In the genomic region with DNA sequence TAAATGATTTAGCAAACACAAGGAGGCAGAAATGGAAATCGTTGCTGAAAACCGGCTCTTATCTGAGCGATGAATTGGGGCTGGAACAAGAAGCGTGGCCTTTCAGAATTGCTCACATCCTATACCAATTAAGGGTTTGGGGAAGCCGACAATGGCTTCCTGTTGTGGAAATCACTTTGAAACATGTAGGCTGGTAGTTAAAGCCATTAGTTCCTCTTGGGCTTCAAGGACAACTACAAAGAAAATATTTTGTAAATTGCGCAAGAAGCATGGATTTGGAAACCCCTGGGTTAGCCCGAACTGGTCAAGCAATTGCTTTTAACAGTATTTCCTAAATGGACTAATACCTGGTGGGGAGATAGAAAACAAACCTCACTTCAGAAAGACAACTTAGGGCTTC, we compare ENCODE assay signal across 1 cellular context.
TF ChIP-seq lines count a peak whose summit lies in the region.

No MANE protein-coding gene starts in this region.

TF ChIP-seq in HepG2, 621 proteins besides CTCF, POLR2A, EP300 and RAD21 (continued from another document and continues in another):
- TF ChIP-seq ZGPAT (CRISPR knock-in tag; IDR thresholded peaks at IDR 0.05) = no peak
- no peak for TF ChIP-seq ZNF800 (CRISPR knock-in tag; IDR thresholded peaks at IDR 0.05)
- TF ChIP-seq, protein P1, sequence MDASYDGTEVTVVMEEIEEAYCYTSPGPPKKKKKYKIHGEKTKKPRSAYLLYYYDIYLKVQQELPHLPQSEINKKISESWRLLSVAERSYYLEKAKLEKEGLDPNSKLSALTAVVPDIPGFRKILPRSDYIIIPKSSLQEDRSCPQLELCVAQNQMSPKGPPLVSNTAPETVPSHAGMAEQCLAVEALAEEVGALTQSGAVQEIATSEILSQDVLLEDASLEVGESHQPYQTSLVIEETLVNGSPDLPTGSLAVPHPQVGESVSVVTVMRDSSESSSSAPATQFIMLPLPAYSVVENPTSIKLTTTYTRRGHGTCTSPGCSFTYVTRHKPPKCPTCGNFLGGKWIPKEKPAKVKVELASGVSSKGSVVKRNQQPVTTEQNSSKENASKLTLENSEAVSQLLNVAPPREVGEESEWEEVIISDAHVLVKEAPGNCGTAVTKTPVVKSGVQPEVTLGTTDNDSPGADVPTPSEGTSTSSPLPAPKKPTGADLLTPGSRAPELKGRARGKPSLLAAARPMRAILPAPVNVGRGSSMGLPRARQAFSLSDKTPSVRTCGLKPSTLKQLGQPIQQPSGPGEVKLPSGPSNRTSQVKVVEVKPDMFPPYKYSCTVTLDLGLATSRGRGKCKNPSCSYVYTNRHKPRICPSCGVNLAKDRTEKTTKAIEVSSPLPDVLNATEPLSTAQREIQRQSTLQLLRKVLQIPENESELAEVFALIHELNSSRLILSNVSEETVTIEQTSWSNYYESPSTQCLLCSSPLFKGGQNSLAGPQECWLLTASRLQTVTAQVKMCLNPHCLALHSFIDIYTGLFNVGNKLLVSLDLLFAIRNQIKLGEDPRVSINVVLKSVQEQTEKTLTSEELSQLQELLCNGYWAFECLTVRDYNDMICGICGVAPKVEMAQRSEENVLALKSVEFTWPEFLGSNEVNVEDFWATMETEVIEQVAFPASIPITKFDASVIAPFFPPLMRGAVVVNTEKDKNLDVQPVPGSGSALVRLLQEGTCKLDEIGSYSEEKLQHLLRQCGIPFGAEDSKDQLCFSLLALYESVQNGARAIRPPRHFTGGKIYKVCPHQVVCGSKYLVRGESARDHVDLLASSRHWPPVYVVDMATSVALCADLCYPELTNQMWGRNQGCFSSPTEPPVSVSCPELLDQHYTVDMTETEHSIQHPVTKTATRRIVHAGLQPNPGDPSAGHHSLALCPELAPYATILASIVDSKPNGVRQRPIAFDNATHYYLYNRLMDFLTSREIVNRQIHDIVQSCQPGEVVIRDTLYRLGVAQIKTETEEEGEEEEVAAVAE (CRISPR knock-in tag; IDR thresholded peaks at IDR 0.05; ENCODE audit: borderline replicate concordance) = no peak
- no peak for TF ChIP-seq ZNF547 (CRISPR knock-in tag; IDR thresholded peaks at IDR 0.05)
- TF ChIP-seq ARID3A (IDR thresholded peaks at IDR 0.05; ENCODE audit: low read depth, low read length) = no peak
- TF ChIP-seq NFKB2 (CRISPR knock-in tag; IDR thresholded peaks at IDR 0.05; ENCODE audit: borderline replicate concordance) = no peak
- TF ChIP-seq KAT2B (IDR thresholded peaks at IDR 0.05; ENCODE audit: borderline replicate concordance, low read depth, low read length) = no peak
- no peak for TF ChIP-seq ARHGAP35 (CRISPR knock-in tag; IDR thresholded peaks at IDR 0.05; ENCODE audit: borderline replicate concordance)
- peak; percentile 46; the same call in 1 of the 2 replicates for TF ChIP-seq SALL1 (CRISPR knock-in tag; IDR thresholded peaks at IDR 0.05)
- TF ChIP-seq NRL (CRISPR knock-in tag; IDR thresholded peaks at IDR 0.05; ENCODE audit: borderline replicate concordance) = no peak
- TF ChIP-seq ZNF333 (CRISPR knock-in tag; IDR thresholded peaks at IDR 0.05; ENCODE audit: borderline replicate concordance) = no peak
- TF ChIP-seq TBX2 (CRISPR knock-in tag; IDR thresholded peaks at IDR 0.05; ENCODE audit: borderline replicate concordance) = 0 out of 2 replicates have a peak, but pooled peaks have one; percentile 34
- no peak for TF ChIP-seq ZNF276 (CRISPR knock-in tag; IDR thresholded peaks at IDR 0.05; ENCODE audit: low read depth)
- no peak for TF ChIP-seq ZNF17 (CRISPR knock-in tag; IDR thresholded peaks at IDR 0.05)
- no peak for TF ChIP-seq ZNF589 (CRISPR knock-in tag; conservative IDR thresholded peaks at IDR 0.05)
- no peak for TF ChIP-seq GABPB1 (CRISPR knock-in tag; IDR thresholded peaks at IDR 0.05)
- no peak for TF ChIP-seq HDAC6 (IDR thresholded peaks at IDR 0.05; ENCODE audit: low read depth, low read length)
- peak; percentile 17; the same call in 1 of the 2 replicates for TF ChIP-seq FOXO1 (CRISPR knock-in tag; IDR thresholded peaks at IDR 0.05)
- TF ChIP-seq, protein P2, sequence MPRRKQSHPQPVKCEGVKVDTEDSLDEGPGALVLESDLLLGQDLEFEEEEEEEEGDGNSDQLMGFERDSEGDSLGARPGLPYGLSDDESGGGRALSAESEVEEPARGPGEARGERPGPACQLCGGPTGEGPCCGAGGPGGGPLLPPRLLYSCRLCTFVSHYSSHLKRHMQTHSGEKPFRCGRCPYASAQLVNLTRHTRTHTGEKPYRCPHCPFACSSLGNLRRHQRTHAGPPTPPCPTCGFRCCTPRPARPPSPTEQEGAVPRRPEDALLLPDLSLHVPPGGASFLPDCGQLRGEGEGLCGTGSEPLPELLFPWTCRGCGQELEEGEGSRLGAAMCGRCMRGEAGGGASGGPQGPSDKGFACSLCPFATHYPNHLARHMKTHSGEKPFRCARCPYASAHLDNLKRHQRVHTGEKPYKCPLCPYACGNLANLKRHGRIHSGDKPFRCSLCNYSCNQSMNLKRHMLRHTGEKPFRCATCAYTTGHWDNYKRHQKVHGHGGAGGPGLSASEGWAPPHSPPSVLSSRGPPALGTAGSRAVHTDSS (CRISPR knock-in tag; conservative IDR thresholded peaks at IDR 0.05) = no peak
- peak; percentile 60; the same call in 1 of the 2 replicates for TF ChIP-seq SOX5 (CRISPR knock-in tag; IDR thresholded peaks at IDR 0.05; ENCODE audit: borderline replicate concordance)
- TF ChIP-seq NR3C1 (CRISPR knock-in tag; IDR thresholded peaks at IDR 0.05) = no peak
- no peak for TF ChIP-seq CCDC6 (CRISPR knock-in tag; IDR thresholded peaks at IDR 0.05)
- no peak for TF ChIP-seq ZNF713 (CRISPR knock-in tag; IDR thresholded peaks at IDR 0.05)
- TF ChIP-seq SMAD3 (CRISPR knock-in tag; IDR thresholded peaks at IDR 0.05) = no peak
- no peak for TF ChIP-seq CREB1 (IDR thresholded peaks at IDR 0.05)
- no peak for TF ChIP-seq CREB1 (CRISPR knock-in tag; IDR thresholded peaks at IDR 0.05)
- no peak for TF ChIP-seq SOX6 (IDR thresholded peaks at IDR 0.05)
- peak; percentile 87 for TF ChIP-seq SOX6 (CRISPR knock-in tag; IDR thresholded peaks at IDR 0.05)
- no peak for TF ChIP-seq SMARCE1 (IDR thresholded peaks at IDR 0.05; ENCODE audit: borderline replicate concordance)
- TF ChIP-seq EZH2 (conservative IDR thresholded peaks at IDR 0.05; ENCODE audit: low read depth, low read length) = no peak
- no peak for TF ChIP-seq SP2 (CRISPR knock-in tag; IDR thresholded peaks at IDR 0.05)
- TF ChIP-seq, protein P3, sequence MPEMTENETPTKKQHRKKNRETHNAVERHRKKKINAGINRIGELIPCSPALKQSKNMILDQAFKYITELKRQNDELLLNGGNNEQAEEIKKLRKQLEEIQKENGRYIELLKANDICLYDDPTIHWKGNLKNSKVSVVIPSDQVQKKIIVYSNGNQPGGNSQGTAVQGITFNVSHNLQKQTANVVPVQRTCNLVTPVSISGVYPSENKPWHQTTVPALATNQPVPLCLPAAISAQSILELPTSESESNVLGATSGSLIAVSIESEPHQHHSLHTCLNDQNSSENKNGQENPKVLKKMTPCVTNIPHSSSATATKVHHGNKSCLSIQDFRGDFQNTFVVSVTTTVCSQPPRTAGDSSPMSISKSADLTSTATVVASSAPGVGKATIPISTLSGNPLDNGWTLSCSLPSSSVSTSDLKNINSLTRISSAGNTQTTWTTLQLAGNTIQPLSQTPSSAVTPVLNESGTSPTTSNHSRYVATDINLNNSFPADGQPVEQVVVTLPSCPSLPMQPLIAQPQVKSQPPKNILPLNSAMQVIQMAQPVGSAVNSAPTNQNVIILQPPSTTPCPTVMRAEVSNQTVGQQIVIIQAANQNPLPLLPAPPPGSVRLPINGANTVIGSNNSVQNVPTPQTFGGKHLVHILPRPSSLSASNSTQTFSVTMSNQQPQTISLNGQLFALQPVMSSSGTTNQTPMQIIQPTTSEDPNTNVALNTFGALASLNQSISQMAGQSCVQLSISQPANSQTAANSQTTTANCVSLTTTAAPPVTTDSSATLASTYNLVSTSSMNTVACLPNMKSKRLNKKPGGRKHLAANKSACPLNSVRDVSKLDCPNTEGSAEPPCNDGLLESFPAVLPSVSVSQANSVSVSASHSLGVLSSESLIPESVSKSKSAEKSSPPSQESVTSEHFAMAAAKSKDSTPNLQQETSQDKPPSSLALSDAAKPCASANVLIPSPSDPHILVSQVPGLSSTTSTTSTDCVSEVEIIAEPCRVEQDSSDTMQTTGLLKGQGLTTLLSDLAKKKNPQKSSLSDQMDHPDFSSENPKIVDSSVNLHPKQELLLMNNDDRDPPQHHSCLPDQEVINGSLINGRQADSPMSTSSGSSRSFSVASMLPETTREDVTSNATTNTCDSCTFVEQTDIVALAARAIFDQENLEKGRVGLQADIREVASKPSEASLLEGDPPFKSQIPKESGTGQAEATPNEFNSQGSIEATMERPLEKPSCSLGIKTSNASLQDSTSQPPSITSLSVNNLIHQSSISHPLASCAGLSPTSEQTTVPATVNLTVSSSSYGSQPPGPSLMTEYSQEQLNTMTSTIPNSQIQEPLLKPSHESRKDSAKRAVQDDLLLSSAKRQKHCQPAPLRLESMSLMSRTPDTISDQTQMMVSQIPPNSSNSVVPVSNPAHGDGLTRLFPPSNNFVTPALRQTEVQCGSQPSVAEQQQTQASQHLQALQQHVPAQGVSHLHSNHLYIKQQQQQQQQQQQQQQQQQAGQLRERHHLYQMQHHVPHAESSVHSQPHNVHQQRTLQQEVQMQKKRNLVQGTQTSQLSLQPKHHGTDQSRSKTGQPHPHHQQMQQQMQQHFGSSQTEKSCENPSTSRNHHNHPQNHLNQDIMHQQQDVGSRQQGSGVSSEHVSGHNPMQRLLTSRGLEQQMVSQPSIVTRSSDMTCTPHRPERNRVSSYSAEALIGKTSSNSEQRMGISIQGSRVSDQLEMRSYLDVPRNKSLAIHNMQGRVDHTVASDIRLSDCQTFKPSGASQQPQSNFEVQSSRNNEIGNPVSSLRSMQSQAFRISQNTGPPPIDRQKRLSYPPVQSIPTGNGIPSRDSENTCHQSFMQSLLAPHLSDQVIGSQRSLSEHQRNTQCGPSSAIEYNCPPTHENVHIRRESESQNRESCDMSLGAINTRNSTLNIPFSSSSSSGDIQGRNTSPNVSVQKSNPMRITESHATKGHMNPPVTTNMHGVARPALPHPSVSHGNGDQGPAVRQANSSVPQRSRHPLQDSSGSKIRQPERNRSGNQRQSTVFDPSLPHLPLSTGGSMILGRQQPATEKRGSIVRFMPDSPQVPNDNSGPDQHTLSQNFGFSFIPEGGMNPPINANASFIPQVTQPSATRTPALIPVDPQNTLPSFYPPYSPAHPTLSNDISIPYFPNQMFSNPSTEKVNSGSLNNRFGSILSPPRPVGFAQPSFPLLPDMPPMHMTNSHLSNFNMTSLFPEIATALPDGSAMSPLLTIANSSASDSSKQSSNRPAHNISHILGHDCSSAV (CRISPR knock-in tag; IDR thresholded peaks at IDR 0.05; ENCODE audit: borderline replicate concordance) = no peak
- TF ChIP-seq ZBTB2 (CRISPR knock-in tag; IDR thresholded peaks at IDR 0.05; ENCODE audit: low read depth) = no peak
- TF ChIP-seq ZMYM3 (CRISPR knock-in tag; IDR thresholded peaks at IDR 0.05) = no peak
- TF ChIP-seq CREM (IDR thresholded peaks at IDR 0.05) = peak; percentile 52
- TF ChIP-seq CREM (CRISPR knock-in tag; IDR thresholded peaks at IDR 0.05) = no peak
